8 cellular contexts compared by ENCODE assay signal in the genomic region with DNA sequence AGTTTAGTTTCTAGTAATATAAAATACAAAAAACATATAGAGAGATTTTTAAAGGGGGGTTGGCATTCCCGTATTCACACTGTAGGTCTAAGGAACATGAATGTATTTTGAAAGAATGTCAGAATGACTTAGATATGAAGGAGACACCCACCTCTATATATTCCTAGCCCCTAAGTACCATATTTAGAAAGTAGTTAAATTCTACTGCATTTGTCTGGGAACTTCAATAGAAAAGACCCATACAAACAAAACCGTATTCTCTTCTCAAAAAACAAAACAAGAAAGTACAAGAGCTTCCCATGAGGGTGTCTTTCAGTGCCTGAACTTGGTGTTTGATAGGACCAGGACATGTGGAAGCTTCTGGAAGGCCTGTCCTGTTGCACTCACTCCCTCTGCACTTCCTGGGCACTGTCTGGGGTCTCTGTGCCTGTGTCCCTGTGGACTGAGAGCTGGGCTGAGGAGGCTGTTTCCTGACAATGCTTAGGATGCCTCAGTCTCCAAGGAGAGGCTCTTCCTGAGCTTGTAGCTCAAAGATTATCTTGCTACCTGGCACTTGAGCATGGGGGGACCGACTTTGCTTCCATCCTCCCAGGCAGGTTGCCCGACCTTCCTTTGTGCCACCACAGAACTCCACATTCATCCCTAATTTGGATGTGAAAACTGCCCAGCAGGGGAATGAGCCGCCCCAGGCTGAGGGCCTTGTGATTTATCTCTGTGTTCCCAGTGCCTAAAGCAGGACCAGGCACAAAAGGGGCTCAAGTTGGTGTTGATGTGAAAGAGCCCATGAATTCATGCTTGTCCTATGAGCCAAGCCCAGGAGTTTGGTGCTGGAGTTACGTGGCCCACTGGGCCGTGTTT. TPM values are rescaled to one million over a fixed set of nuclear protein-coding genes. Genes with fewer than 3 reads are reported as not detected.
DNase-seq lines count a peak whose midpoint lies in the region; ATAC-seq and TF ChIP-seq lines count a peak whose summit lies in the region.

No MANE protein-coding gene starts in this region.

- H3K9ac ChIP-seq in skeletal muscle satellite cell (ENCODE audit: low read depth, low read length), result peak overlapping the region; percentile 83

- H3K4me1 Mint-ChIP-seq in WTC11, result peaks cover 46% of the 10 kb centered on the region

- peak overlapping the region; percentile 76 for H3K4me2 ChIP-seq in skeletal muscle satellite cell (ENCODE audit: low read length)

- peak overlapping the region; percentile 42 for H3K27ac Mint-ChIP-seq in WTC11

- no peak overlapping the region for H3K4me3 Mint-ChIP-seq in WTC11

- peaks cover 56% of the 10 kb centered on the region for H3K4me1 ChIP-seq in skeletal muscle satellite cell (ENCODE audit: control insufficient read depth, insufficient read depth, low read length)

- DNase-seq in H7, result peak; percentile 67
- DNase-seq in WTC11 (ENCODE audit: low spot score), result no peak
- DNase-seq in foreskin melanocyte, result peak; percentile 31
- DNase-seq in posterior cingulate gyrus, result no peak

- H3K36me3 ChIP-seq in H7 (replicated peaks; ENCODE audit: control insufficient read depth, insufficient read depth, low read length), result no peaks in the 10 kb centered on the region
- H3K36me3 ChIP-seq in skeletal muscle satellite cell (ENCODE audit: insufficient read depth, low read length), result no peaks in the 10 kb centered on the region

- H3K9me3 Mint-ChIP-seq in WTC11, result no peaks in the 10 kb centered on the region

- no peaks in the 10 kb centered on the region for H3K9me3 ChIP-seq in skeletal muscle satellite cell (replicated peaks; ENCODE audit: low read length)

- H3K27me3 Mint-ChIP-seq in WTC11 (ENCODE audit: low read depth), result no peaks in the 10 kb centered on the region

- no peaks in the 10 kb centered on the region for H3K27me3 ChIP-seq in H7 (ENCODE audit: control insufficient read depth, insufficient read depth, low read length)
- H3K27me3 ChIP-seq in skeletal muscle satellite cell (ENCODE audit: control insufficient read depth, insufficient read depth, low read length), result no peaks in the 10 kb centered on the region

- TF ChIP-seq CTCF in WTC11 (IDR thresholded peaks at IDR 0.05), result no peak

- CTCF ChIA-PET in WTC11 (lab: Charles Lee), result no interaction called here

- intact Hi-C loops in posterior cingulate gyrus (cut with DNase I), result no loop called here

- ATAC-seq in WTC11, result peak; percentile 87
- no peak for ATAC-seq in GM18498 (IDR thresholded peaks at IDR 0.05; ENCODE audit: unreplicated experiment)
- no peak for ATAC-seq in GM21723 (IDR thresholded peaks at IDR 0.05; ENCODE audit: unreplicated experiment)
- no peak for ATAC-seq in HG03139 (IDR thresholded peaks at IDR 0.05; ENCODE audit: unreplicated experiment)

- H3K4me3 ChIP-seq in H7 (ENCODE audit: insufficient read depth, low read depth, low read length) (no peak overlapping the region), skeletal muscle satellite cell (ENCODE audit: low read length) (peak overlapping the region; percentile 58)

- H3K36me3 Mint-ChIP-seq in WTC11, result no peaks in the 10 kb centered on the region

- POLR2A ChIA-PET in WTC11 (lab: Charles Lee), result interaction anchor here (2.6 kb wide), 1 partner anchor 45 kb away, joined by 13 read pairs; the partner anchor contains the start of gene KLF6

TF ChIP-seq in WTC11, 78 proteins besides CTCF, POLR2A, EP300 and RAD21:
- TF ChIP-seq ETV6 (CRISPR knock-in tag; IDR thresholded peaks at IDR 0.05) (0 out of 2 replicates have a peak, but pooled peaks have one; percentile 51), TEAD1 (CRISPR knock-in tag; IDR thresholded peaks at IDR 0.05) (peak; percentile 62; the same call in 1 of the 2 replicates), NR3C1 (CRISPR knock-in tag; conservative IDR thresholded peaks at IDR 0.05; ENCODE audit: low read depth) (no peak)

RNA-seq across cellular contexts. Expression of gene KLF6, which starts 44.4 kb away (rescaled TPM):
- 7.6 and 9.8 TPM in 2 replicates for total RNA-seq in H7 (2014; rRNA removed; shearing (Covaris generic))
- total RNA-seq in WTC11 (2021), result 25.4 to 27.9 TPM (median 27.3 TPM) in 3 replicates
- total RNA-seq in skeletal muscle satellite cell (2012; rRNA removed), result 40.1 and 64.7 TPM in 2 replicates

Comparison
In these comparisons a context has a peak if more than half of its experiments do, and no peak if none do; other contexts are left out.
1. DNase-seq: peak in H7 (single experiment) and foreskin melanocyte (single experiment); none in WTC11 (single experiment) and posterior cingulate gyrus (0 of 10).